In the genomic region with DNA sequence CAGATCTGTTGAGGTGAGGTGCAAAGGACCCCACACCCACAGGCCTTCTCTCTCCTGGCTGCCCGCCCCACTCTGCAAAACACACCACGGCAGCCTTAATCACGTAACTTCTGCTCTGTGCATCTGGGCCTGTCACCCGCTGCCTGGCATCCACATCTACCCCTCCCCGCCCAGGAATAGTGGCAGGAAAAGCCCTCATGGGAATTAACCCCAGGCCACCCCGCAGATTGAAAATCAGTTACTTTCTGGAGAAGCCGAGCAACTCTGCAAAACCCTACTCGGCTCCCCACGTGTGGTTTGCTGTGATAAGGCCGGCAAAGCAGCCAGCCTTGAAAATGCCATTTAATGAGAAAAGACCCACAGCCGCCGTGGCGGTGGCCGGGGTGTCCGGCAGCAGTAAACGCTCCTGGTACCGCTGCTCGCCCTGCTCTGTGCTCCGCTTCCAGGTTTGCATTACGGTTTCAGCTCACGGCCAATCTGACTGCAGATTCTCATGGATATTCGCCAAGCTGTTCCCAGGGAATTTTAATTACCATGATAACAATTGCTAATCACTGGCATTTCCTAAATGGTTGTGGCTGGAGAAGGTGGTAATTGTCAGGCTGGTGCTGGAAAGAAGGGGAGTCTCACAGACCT, we compare ENCODE assay signal across 17 cellular contexts.
A peak's percentile ranks its signal among the peaks of the same experiment; 100 is the strongest.
DNase-seq lines count a peak whose midpoint lies in the region; ATAC-seq and TF ChIP-seq lines count a peak whose summit lies in the region.
"Had no signal": no experiment of that assay in that cellular context is flagged by ENCODE, and none has a peak within 500 bp of the region (broad histone marks: within the 10 kb centered on the region; RNA-seq: fewer than 3 reads in every experiment).

No MANE protein-coding gene starts in this region.

- TF ChIP-seq CTCF in heart left ventricle (IDR thresholded peaks at IDR 0.05) (no peak), colonic mucosa (IDR thresholded peaks at IDR 0.05) (no peak), uterus (IDR thresholded peaks at IDR 0.05) (no peak), hepatocyte (IDR thresholded peaks at IDR 0.05; ENCODE audit: poor library complexity) (no peak)

- intact Hi-C loops in heart left ventricle (cut with DNase I), result loop anchor here in 1 of 10 donors (2.0 kb wide), 1 partner anchor 25 kb away; no protein-coding TSS in a partner anchor
- intact Hi-C loops in Right ventricle myocardium inferior (cut with DNase I), result no loop called here
- intact Hi-C loops in colonic mucosa (cut with DNase I), result no loop called here
- intact Hi-C loops in uterus (cut with DNase I; ENCODE audit: low total_unique reads), result no loop called here

- H3K27me3 ChIP-seq in heart left ventricle (peaks cover 0 to 4% (median 0%) of the 10 kb centered on the region in 9 donors), colonic mucosa (no peaks in the 10 kb centered on the region), uterus (no peaks in the 10 kb centered on the region), hepatocyte (no peaks in the 10 kb centered on the region)
- H3K27me3 ChIP-seq: SJCRH30 had no signal

- H3K4me1 ChIP-seq in heart left ventricle (peaks cover 0 to 38% (median 13%) of the 10 kb centered on the region in 12 donors), colonic mucosa (no peaks in the 10 kb centered on the region), uterus (no peaks in the 10 kb centered on the region), hepatocyte (ENCODE audit: insufficient read depth) (no peaks in the 10 kb centered on the region)
- H3K4me1 ChIP-seq: SJCRH30 had no signal

- DNase-seq in heart left ventricle, result peak in 3 of 5 donors; percentile 2 to 23 (median 15)
- DNase-seq in Right ventricle myocardium inferior (ENCODE audit: missing footprints), result no peak
- peak; percentile 9 for DNase-seq in colonic mucosa
- peak; percentile 62 for DNase-seq in mesenteric fat pad (ENCODE audit: low spot score)
- DNase-seq in uterus, result peak; percentile 5 to 10
- no peak for DNase-seq in hepatocyte (ENCODE audit: low spot score)
- DNase-seq: activated CD4-positive, alpha-beta T cell treated with anti-CD3 and anti-CD28 coated beads, Interleukin-2, amount 50 U/mL, for 1 hour; foreskin melanocyte; GDM1; KG1; midbrain; NCI-H1436; SJCRH30; stimulated activated naive CD4-positive, alpha-beta T cell treated with Interleukin-2 at 50 U/mL for 16 hours; T1000 had no signal

- 32 to 53% (median 33%) methylated on average over 20 to 22 of the region's 22 CpGs for WGBS in heart left ventricle, 4 donors
- WGBS in hepatocyte (ENCODE audit: low lambda C conversion rate, missing lambda C conversion rate), result 74% methylated on average over 22 of the region's 22 CpGs

- no peaks in the 10 kb centered on the region for H4K20me1 ChIP-seq in hepatocyte (ENCODE audit: insufficient read depth, poor library complexity, severe bottlenecking)

- no peaks in the 10 kb centered on the region for H3K9me2 ChIP-seq in hepatocyte (replicated peaks; ENCODE audit: insufficient read depth)

- H3K36me3 ChIP-seq in heart left ventricle (peaks cover 0 to 4% (median 0%) of the 10 kb centered on the region in 9 donors), colonic mucosa (no peaks in the 10 kb centered on the region), uterus (no peaks in the 10 kb centered on the region), hepatocyte (replicated peaks; ENCODE audit: insufficient read depth, low read depth) (no peaks in the 10 kb centered on the region)
- H3K36me3 ChIP-seq: SJCRH30 had no signal

- H2AFZ ChIP-seq in hepatocyte, result no peak overlapping the region

- no peak overlapping the region for H3K4me2 ChIP-seq in hepatocyte

- peak in 1 of 4 donors; percentile 15 for ATAC-seq in heart left ventricle
- ATAC-seq in Right ventricle myocardium inferior, result no peak
- ATAC-seq in SK-N-SH treated with all-trans-retinoic acid at 6 μM for 48 hours, result no peak
- no peak for ATAC-seq in HG03280 (IDR thresholded peaks at IDR 0.05; ENCODE audit: unreplicated experiment)

- TF ChIP-seq POLR2A in heart left ventricle (IDR thresholded peaks at IDR 0.05), result no peak
- no peak for TF ChIP-seq POLR2A in uterus (IDR thresholded peaks at IDR 0.05)

- H3K9ac ChIP-seq in colonic mucosa (ENCODE audit: low read depth in 2 of 2, low read length in 2 of 2), result no peak overlapping the region

- no peaks in the 10 kb centered on the region for H3K79me2 ChIP-seq in hepatocyte

- H3K9me3 ChIP-seq in heart left ventricle (no peaks in the 10 kb centered on the region), colonic mucosa (no peaks in the 10 kb centered on the region), uterus (no peaks in the 10 kb centered on the region), hepatocyte (ENCODE audit: low read depth) (no peaks in the 10 kb centered on the region)
- H3K9me3 ChIP-seq: SJCRH30 had no signal

- H3K27ac ChIP-seq in heart left ventricle (peak overlapping the region in 3 of 12 donors; percentile 6 to 37 (median 22)), colonic mucosa (no peak overlapping the region), uterus (no peak overlapping the region), hepatocyte (no peak overlapping the region)
- H3K27ac ChIP-seq: SJCRH30 had no signal

- no peak overlapping the region for H3K4me3 ChIP-seq in heart left ventricle
- no peak overlapping the region for H3K4me3 ChIP-seq in colonic mucosa
- no peak overlapping the region for H3K4me3 ChIP-seq in uterus
- H3K4me3 ChIP-seq in hepatocyte, result no peak overlapping the region
- H3K4me3 ChIP-seq: SJCRH30 had no signal

TF ChIP-seq in SK-N-SH treated with all-trans-retinoic acid at 6 μM for 48 hours, 23 proteins besides CTCF, POLR2A, EP300 and RAD21:
- TF ChIP-seq TSHZ2 (CRISPR knock-in tag; IDR thresholded peaks at IDR 0.05) (no peak), CSDC2 (CRISPR knock-in tag; IDR thresholded peaks at IDR 0.05) (no peak), CREB5 (CRISPR knock-in tag; IDR thresholded peaks at IDR 0.05; ENCODE audit: low read depth) (no peak), TOX (CRISPR knock-in tag; IDR thresholded peaks at IDR 0.05; ENCODE audit: borderline replicate concordance) (no peak), ESRRG (CRISPR knock-in tag; IDR thresholded peaks at IDR 0.05) (no peak), GLIS3 (CRISPR knock-in tag; IDR thresholded peaks at IDR 0.05) (no peak), ZFP30 (CRISPR knock-in tag; IDR thresholded peaks at IDR 0.05) (no peak), ZNF70 (CRISPR knock-in tag; IDR thresholded peaks at IDR 0.05) (no peak), PPARA (CRISPR knock-in tag; IDR thresholded peaks at IDR 0.05; ENCODE audit: borderline replicate concordance) (no peak)
- TF ChIP-seq, protein P1, sequence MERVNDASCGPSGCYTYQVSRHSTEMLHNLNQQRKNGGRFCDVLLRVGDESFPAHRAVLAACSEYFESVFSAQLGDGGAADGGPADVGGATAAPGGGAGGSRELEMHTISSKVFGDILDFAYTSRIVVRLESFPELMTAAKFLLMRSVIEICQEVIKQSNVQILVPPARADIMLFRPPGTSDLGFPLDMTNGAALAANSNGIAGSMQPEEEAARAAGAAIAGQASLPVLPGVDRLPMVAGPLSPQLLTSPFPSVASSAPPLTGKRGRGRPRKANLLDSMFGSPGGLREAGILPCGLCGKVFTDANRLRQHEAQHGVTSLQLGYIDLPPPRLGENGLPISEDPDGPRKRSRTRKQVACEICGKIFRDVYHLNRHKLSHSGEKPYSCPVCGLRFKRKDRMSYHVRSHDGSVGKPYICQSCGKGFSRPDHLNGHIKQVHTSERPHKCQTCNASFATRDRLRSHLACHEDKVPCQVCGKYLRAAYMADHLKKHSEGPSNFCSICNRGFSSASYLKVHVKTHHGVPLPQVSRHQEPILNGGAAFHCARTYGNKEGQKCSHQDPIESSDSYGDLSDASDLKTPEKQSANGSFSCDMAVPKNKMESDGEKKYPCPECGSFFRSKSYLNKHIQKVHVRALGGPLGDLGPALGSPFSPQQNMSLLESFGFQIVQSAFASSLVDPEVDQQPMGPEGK (CRISPR knock-in tag; IDR thresholded peaks at IDR 0.05; ENCODE audit: borderline replicate concordance), result no peak

Comparison
In these comparisons a context has a peak if more than half of its experiments do, and no peak if none do; other contexts are left out.
1. DNase-seq: peak in heart left ventricle (3 of 5), colonic mucosa (single experiment), mesenteric fat pad (single experiment) and uterus (2 of 2); none in Right ventricle myocardium inferior (single experiment) and hepatocyte (single experiment).